ENCODE assay signal across 8 cellular contexts in genomic region chr5:9653811-9654210, GRCh38. TPM values are rescaled to one million over a fixed set of nuclear protein-coding genes. Genes with fewer than 3 reads are reported as not detected.
A peak's percentile ranks its signal among the peaks of the same experiment; 100 is the strongest.
DNase-seq lines count a peak whose midpoint lies in the region; ATAC-seq and TF ChIP-seq lines count a peak whose summit lies in the region.

No MANE protein-coding gene starts in this region.

- H3K27ac ChIP-seq in GM23248, result peak overlapping the region; percentile 76
- no peak overlapping the region for H3K27ac ChIP-seq in MM.1S (ENCODE audit: low read length)
- no peak overlapping the region for H3K27ac ChIP-seq in right cardiac atrium (ENCODE audit: low read length)

- TF ChIP-seq CTCF in GM12864 (IDR thresholded peaks at IDR 0.05; ENCODE audit: low read depth, low read length, missing control alignments) (no peak), MM.1S (IDR thresholded peaks at IDR 0.05; ENCODE audit: low read length) (no peak)

- intact Hi-C loops in right cardiac atrium (cut with DNase I), result no loop called here

- H3K36me3 ChIP-seq in GM23248 (ENCODE audit: low read depth) (no peaks in the 10 kb centered on the region), MM.1S (replicated peaks; ENCODE audit: insufficient read depth, low read length) (no peaks in the 10 kb centered on the region)

- H4K20me1 ChIP-seq in GM23248 (ENCODE audit: insufficient read depth), result no peaks in the 10 kb centered on the region
- no peaks in the 10 kb centered on the region for H4K20me1 ChIP-seq in MM.1S (ENCODE audit: insufficient read depth, low read length)

- ATAC-seq in right cardiac atrium, result peak; percentile 84 to 87

- H3F3A ChIP-seq in GM23248 (ENCODE audit: insufficient read depth) (peaks cover 21% of the 10 kb centered on the region), MM.1S (ENCODE audit: insufficient read depth, low read length) (no peaks in the 10 kb centered on the region)

- peaks cover 32% of the 10 kb centered on the region for H3K4me1 ChIP-seq in GM23248 (ENCODE audit: insufficient read depth)
- no peaks in the 10 kb centered on the region for H3K4me1 ChIP-seq in MM.1S (ENCODE audit: low read length)
- H3K4me1 ChIP-seq in right cardiac atrium (ENCODE audit: control insufficient read depth, insufficient read depth, low read length), result no peaks in the 10 kb centered on the region

- DNase-seq in GM12864 (ENCODE audit: low read depth), result peak; percentile 31
- DNase-seq in GM23248, result peak; percentile 97
- DNase-seq in MM.1S, result peak; percentile 47
- peak; percentile 64 to 80 (median 79) for DNase-seq in right cardiac atrium
- DNase-seq in activated T-cell treated with anti-CD3 and anti-CD28 coated beads for 4 hours, result no peak
- no peak for DNase-seq in CD1c-positive myeloid dendritic cell (ENCODE audit: extremely low spot score)
- DNase-seq in iPS-NIHi7 (ENCODE audit: extremely low spot score), result no peak
- DNase-seq in mesenteric fat pad (ENCODE audit: low spot score), result no peak

- H3K9me2 ChIP-seq in GM23248 (ENCODE audit: insufficient read depth) (no peaks in the 10 kb centered on the region), MM.1S (replicated peaks; ENCODE audit: insufficient read depth, low read length) (no peaks in the 10 kb centered on the region; the same call in 1 of the 2 replicates)

- no peaks in the 10 kb centered on the region for H3K79me2 ChIP-seq in GM23248 (ENCODE audit: insufficient read depth)
- H3K79me2 ChIP-seq in MM.1S (ENCODE audit: low read length), result no peaks in the 10 kb centered on the region

- H3K27me3 ChIP-seq in GM23248 (replicated peaks; ENCODE audit: insufficient read depth) (no peaks in the 10 kb centered on the region), MM.1S (replicated peaks; ENCODE audit: insufficient read depth, low read length) (no peaks in the 10 kb centered on the region), right cardiac atrium (ENCODE audit: control insufficient read depth, insufficient read depth) (no peaks in the 10 kb centered on the region)

- no peak overlapping the region for H3K4me3 ChIP-seq in GM12864 (ENCODE audit: low read depth, low read length)
- no peak overlapping the region; the same call in 1 of the 2 replicates for H3K4me3 ChIP-seq in GM23248
- H3K4me3 ChIP-seq in MM.1S (ENCODE audit: low read length), result no peak overlapping the region
- no peak overlapping the region for H3K4me3 ChIP-seq in right cardiac atrium (ENCODE audit: low read length)

- H2AFZ ChIP-seq in GM23248 (no peak overlapping the region), MM.1S (ENCODE audit: low read length) (no peak overlapping the region)

- H3K9me3 ChIP-seq in GM23248 (ENCODE audit: low read depth), result no peaks in the 10 kb centered on the region
- no peaks in the 10 kb centered on the region for H3K9me3 ChIP-seq in MM.1S (replicated peaks; ENCODE audit: insufficient read depth, low read length)
- peaks cover 2% of the 10 kb centered on the region for H3K9me3 ChIP-seq in right cardiac atrium (ENCODE audit: control insufficient read depth, low read length)

- 0 to 2% methylated on average over 2 of the region's 2 CpGs for whole genome bisulfite sequencing in GM23248 (ENCODE audit: low coverage in 1 of 2, low lambda C conversion rate in 2 of 2, missing lambda C conversion rate in 2 of 2), 2 experiments
- 28% methylated on average over 2 of the region's 2 CpGs for WGBS in right cardiac atrium

- in situ Hi-C loops in GM23248 (cut with MboI), result no loop called here

- H3K4me2 ChIP-seq in GM23248 (ENCODE audit: unreplicated experiment) (peak overlapping the region; percentile 59), MM.1S (ENCODE audit: low read depth, low read length) (no peak overlapping the region)

- H3K9ac ChIP-seq in GM23248 (peak overlapping the region; percentile 45), MM.1S (ENCODE audit: low read length) (no peak overlapping the region)

RNA-seq across cellular contexts. Expression of gene TAS2R1, which starts 23.7 kb away (rescaled TPM):
- total RNA-seq in GM23248 (2014; rRNA removed; shearing (Covaris generic)), result not detected in 2 replicates
- not detected in 2 replicates for polyA plus RNA-seq in GM23248 (2016; fragmentation: Nextera tagmentation; extraction: Ambion mirVana)
- not detected for total RNA-seq in right cardiac atrium
- not detected for polyA plus RNA-seq in right cardiac atrium
- total RNA-seq in mesenteric fat pad, result not detected

Comparison
In these comparisons a context has a peak if more than half of its experiments do, and no peak if none do; other contexts are left out.
1. DNase-seq: peak in GM12864 (single experiment), GM23248 (single experiment), MM.1S (single experiment) and right cardiac atrium (3 of 3); none in activated T-cell treated with anti-CD3 and anti-CD28 coated beads for 4 hours (single experiment), CD1c-positive myeloid dendritic cell (single experiment), iPS-NIHi7 (single experiment) and mesenteric fat pad (single experiment).